8 cellular contexts compared by ENCODE assay signal in genomic region chr9:129665008-129665771, GRCh38. TPM values are rescaled to one million over a fixed set of nuclear protein-coding genes. Genes with fewer than 3 reads are reported as not detected.
DNase-seq lines count a peak whose midpoint lies in the region; ATAC-seq and TF ChIP-seq lines count a peak whose summit lies in the region.

Gene PRRX2 (plus strand): TSS chr9:129665647. CDS start chr9:129665868, 221 bp downstream.

- H2BK15ac ChIP-seq in IMR-90 (ENCODE audit: low read depth, low read length) = peak within 1 kb of the TSS; percentile 74; the same call in 1 of the 3 replicates

- no peaks in the 10 kb centered on the region for H3K9me3 ChIP-seq in A673 (ENCODE audit: low read depth, low read length, poor library complexity, severe bottlenecking)
- peaks cover 2% of the 10 kb centered on the region; the same call in 1 of the 2 replicates for H3K9me3 ChIP-seq in IMR-90 (ENCODE audit: control insufficient read depth, insufficient read depth, low read length)

- H3K27ac ChIP-seq in A673 (ENCODE audit: low read depth, low read length, poor library complexity, severe bottlenecking) (peak within 1 kb of the TSS; percentile 47), IMR-90 (ENCODE audit: insufficient read depth, low read length) (peak within 1 kb of the TSS; percentile 75)

- H2AFZ ChIP-seq in IMR-90 (replicated peaks; ENCODE audit: low read length, poor library complexity) = peak within 1 kb of the TSS; percentile 94

- peak within 1 kb of the TSS; percentile 92 for H2AK5ac ChIP-seq in IMR-90 (ENCODE audit: low read depth, low read length)

- DNase-seq in A673 (ENCODE audit: low spot score) = peak; percentile 88
- DNase-seq in IMR-90 = peak; percentile 43
- DNase-seq in activated naive CD8-positive, alpha-beta T cell treated with anti-CD3 and anti-CD28 coated beads, Interleukin-2, amount 10 ng/mL, durations not matched to agents 7 days and 5 days = peak; percentile 61
- DNase-seq in iPS-NIHi7 (ENCODE audit: extremely low spot score) = peak; percentile 68
- peak; percentile 11 to 15 for DNase-seq in stimulated activated CD8-positive, alpha-beta memory T cell treated with anti-CD3 and anti-CD28 coated beads, Interleukin-2, amount 100 ng/mL, for 1 hour (ENCODE audit: low read depth in 2 of 2)

- H3K4me2 ChIP-seq in IMR-90 (ENCODE audit: low read depth, low read length) = peak within 1 kb of the TSS; percentile 94

- H3K36me3 Mint-ChIP-seq in activated naive CD8-positive, alpha-beta T cell treated with anti-CD3 and anti-CD28 coated beads, Interleukin-2, amount 10 ng/mL, durations not matched to agents 7 days and 5 days = no peaks in the 10 kb centered on the region

- dilution Hi-C loops in IMR-90 (cut with HindIII; ENCODE audit: low sequenced_read_pairs, unreplicated experiment) = no loop called here

- H2AK9ac ChIP-seq in IMR-90 (replicated peaks; ENCODE audit: low read depth, low read length, poor library complexity) = peak within 1 kb of the TSS; percentile 44

- H3K4me1 ChIP-seq in A673 (ENCODE audit: insufficient read depth, low read length, poor library complexity, severe bottlenecking) = peaks cover 31% of the 10 kb centered on the region
- H3K4me1 ChIP-seq in IMR-90 (ENCODE audit: control insufficient read depth, insufficient read depth, low read length) = peaks cover 22% of the 10 kb centered on the region

- peak within 1 kb of the TSS; percentile 34 for H3K27ac Mint-ChIP-seq in activated naive CD8-positive, alpha-beta T cell treated with anti-CD3 and anti-CD28 coated beads, Interleukin-2, amount 10 ng/mL, durations not matched to agents 7 days and 5 days

- peak within 1 kb of the TSS; percentile 47 to 81; a peak in 2 of 4 replicates for H4K8ac ChIP-seq in IMR-90 (ENCODE audit: low read depth in 2 of 2, low read length in 2 of 2)

- CTCF ChIA-PET in A673 (lab: Charles Lee) = interaction anchor here (0.5 to 0.7 kb wide), 2 partner anchors 239 to 845 kb away, joined by 3 read pairs; no protein-coding TSS in a partner anchor
- CTCF ChIA-PET in IMR-90 (lab: Yijun Ruan, JAX) = no interaction called here

- H3K4me1 Mint-ChIP-seq in activated naive CD8-positive, alpha-beta T cell treated with anti-CD3 and anti-CD28 coated beads, Interleukin-2, amount 10 ng/mL, durations not matched to agents 7 days and 5 days = peaks cover 6% of the 10 kb centered on the region

- intact Hi-C loops in A673 (cut with micrococcal nuclease; ENCODE audit: unreplicated experiment) = no loop called here
- intact Hi-C loops in IMR-90 (cut with micrococcal nuclease) = loop anchor here (5.0 kb wide), 1 partner anchor 47 kb away; no protein-coding TSS in a partner anchor

- H3K4ac ChIP-seq in IMR-90 (ENCODE audit: low read depth, low read length) = peak within 1 kb of the TSS; percentile 93

- BruUV-seq in A673 (replicated peaks; lab: Mats Ljungman, UMichigan) = no TSS peak
- no TSS peak for BruUV-seq in IMR-90 (replicated peaks; lab: Mats Ljungman, UMichigan)

- H3K4me3 Mint-ChIP-seq in activated naive CD8-positive, alpha-beta T cell treated with anti-CD3 and anti-CD28 coated beads, Interleukin-2, amount 10 ng/mL, durations not matched to agents 7 days and 5 days = peak within 1 kb of the TSS; percentile 79

- H2BK120ac ChIP-seq in IMR-90 (ENCODE audit: low read depth, low read length) = peak within 1 kb of the TSS; percentile 72; the same call in 1 of the 2 replicates

- peak; percentile 52; the same call in 1 of the 2 replicates for TF ChIP-seq POLR2A in IMR-90 (IDR thresholded peaks at IDR 0.05; ENCODE audit: low read depth, low read length)

- H3K79me1 ChIP-seq in IMR-90 (ENCODE audit: low read depth in 1 of 2, low read length in 2 of 2) = peaks cover 9 to 31% of the 10 kb centered on the region in 2 experiments; a peak in 3 of 4 replicates

- H3K23ac ChIP-seq in IMR-90 (ENCODE audit: low read depth, low read length) = peak within 1 kb of the TSS; percentile 82

- H3K14ac ChIP-seq in IMR-90 (replicated peaks; ENCODE audit: low read depth, low read length) = 0 out of 2 replicates have a peak within 1 kb of the TSS, but pooled peaks have one; percentile 25

- H2BK5ac ChIP-seq in IMR-90 (ENCODE audit: low read depth, low read length, poor library complexity, severe bottlenecking) = peak within 1 kb of the TSS; percentile 22

- no peaks in the 10 kb centered on the region for H3K9me3 Mint-ChIP-seq in activated naive CD8-positive, alpha-beta T cell treated with anti-CD3 and anti-CD28 coated beads, Interleukin-2, amount 10 ng/mL, durations not matched to agents 7 days and 5 days

- no peak for TF ChIP-seq CTCF in A673 (conservative IDR thresholded peaks at IDR 0.05; ENCODE audit: low read depth, low read length)
- no peak for TF ChIP-seq CTCF in IMR-90 (conservative IDR thresholded peaks at IDR 0.05; ENCODE audit: low read depth, low read length)

- peak within 1 kb of the TSS; percentile 33; the same call in 1 of the 2 replicates for H2BK20ac ChIP-seq in IMR-90 (ENCODE audit: low read depth, low read length)

- H3K56ac ChIP-seq in IMR-90 (ENCODE audit: extremely low read depth, insufficient read depth, low read length) = peak within 1 kb of the TSS; percentile 67; the same call in 1 of the 2 replicates

- peaks cover 8% of the 10 kb centered on the region for H3K9me1 ChIP-seq in IMR-90 (ENCODE audit: insufficient read depth, low read length)

- peak within 1 kb of the TSS; percentile 69 for H4K5ac ChIP-seq in IMR-90 (ENCODE audit: low read depth, low read length)

- ATAC-seq in IMR-90 (ENCODE audit: low read depth) (peak; percentile 77), GM19328 (IDR thresholded peaks at IDR 0.05; ENCODE audit: unreplicated experiment) (no peak), GM21576 (IDR thresholded peaks at IDR 0.05; ENCODE audit: unreplicated experiment) (no peak), GM18861 (IDR thresholded peaks at IDR 0.05; ENCODE audit: unreplicated experiment) (no peak)
- ATAC-seq in activated naive CD8-positive, alpha-beta T cell treated with anti-CD3 and anti-CD28 coated beads, Interleukin-2, amount 10 ng/mL, durations not matched to agents 7 days and 5 days (ENCODE audit: low read depth) = peak; percentile 77

- no peaks in the 10 kb centered on the region for H3K36me3 ChIP-seq in A673 (ENCODE audit: insufficient read depth, low read length, poor library complexity, severe bottlenecking)
- H3K36me3 ChIP-seq in IMR-90 (ENCODE audit: control insufficient read depth, insufficient read depth, low read length) = peaks cover 3% of the 10 kb centered on the region

- H3K27me3 Mint-ChIP-seq in activated naive CD8-positive, alpha-beta T cell treated with anti-CD3 and anti-CD28 coated beads, Interleukin-2, amount 10 ng/mL, durations not matched to agents 7 days and 5 days = peaks cover 35% of the 10 kb centered on the region

- WGBS in IMR-90 (ENCODE audit: extremely low coverage in 2 of 2, insufficient read length in 1 of 2), 2 experiments = 0% methylated on average over 17 of the region's 60 CpGs; no CpG with 5 or more reads in 1 of the 2 experiments

- peaks cover 10% of the 10 kb centered on the region; the same call in 1 of the 2 replicates for H4K20me1 ChIP-seq in IMR-90 (ENCODE audit: insufficient read depth, low read length)

- peak within 1 kb of the TSS; percentile 97 for H3K9ac ChIP-seq in IMR-90 (ENCODE audit: low read depth, low read length)

- POLR2A ChIA-PET in A673 (lab: Charles Lee; ENCODE audit: low non-redundant PET) = no interaction called here
- POLR2A ChIA-PET in IMR-90 (lab: Charles Lee; ENCODE audit: unreplicated experiment) = no interaction called here
- POLR2A ChIA-PET in activated naive CD8-positive, alpha-beta T cell treated with anti-CD3 and anti-CD28 coated beads, Interleukin-2, amount 10 ng/mL, durations not matched to agents 7 days and 5 days (lab: Charles Lee) = no interaction called here

- no peak for TF ChIP-seq RAD21 in IMR-90 (IDR thresholded peaks at IDR 0.05; ENCODE audit: low read length)

- peak within 1 kb of the TSS; percentile 93 for H4K91ac ChIP-seq in IMR-90 (ENCODE audit: insufficient read depth, low read depth, low read length)

- peak within 1 kb of the TSS; percentile 86; the same call in 1 of the 2 replicates for H3K18ac ChIP-seq in IMR-90 (ENCODE audit: low read depth, low read length)

- no peaks in the 10 kb centered on the region for H3K27me3 ChIP-seq in A673 (replicated peaks; ENCODE audit: insufficient read depth, low read depth, low read length, poor library complexity)
- H3K27me3 ChIP-seq in IMR-90 (ENCODE audit: control insufficient read depth, insufficient read depth, low read length) = no peaks in the 10 kb centered on the region

- H3K4me3 ChIP-seq in A673 (ENCODE audit: low read depth, low read length, poor library complexity, severe bottlenecking) = peak within 1 kb of the TSS; percentile 54
- H3K4me3 ChIP-seq in IMR-90 (ENCODE audit: insufficient read depth, low read depth, low read length) = peak within 1 kb of the TSS; percentile 92

- in situ Hi-C loops in IMR-90 (cut with MboI; ENCODE audit: low sequenced_read_pairs) = no loop called here

TF ChIP-seq in IMR-90, 13 proteins besides CTCF, POLR2A, EP300 and RAD21:
- TF ChIP-seq MXI1 (IDR thresholded peaks at IDR 0.05; ENCODE audit: borderline replicate concordance, low read depth, low read length) = peak; percentile 78; the same call in 1 of the 2 replicates
- TF ChIP-seq MAZ (IDR thresholded peaks at IDR 0.05; ENCODE audit: borderline replicate concordance, low read depth, low read length) = peak; percentile 79; the same call in 1 of the 2 replicates
- TF ChIP-seq RFX5 (IDR thresholded peaks at IDR 0.05; ENCODE audit: low read depth, low read length) = no peak
- no peak for TF ChIP-seq FOS (IDR thresholded peaks at IDR 0.05; ENCODE audit: low read depth, low read length)
- TF ChIP-seq ELK1 (IDR thresholded peaks at IDR 0.05; ENCODE audit: borderline replicate concordance, low read depth, low read length) = no peak
- no peak for TF ChIP-seq RCOR1 (IDR thresholded peaks at IDR 0.05; ENCODE audit: insufficient replicate concordance, low read length)

RNA-seq across cellular contexts. Expression of gene PRRX2, which starts in this region (rescaled TPM):
- total RNA-seq in A673 (2021) = 12.7 and 16.6 TPM in 2 replicates
- total RNA-seq in IMR-90 (2012; rRNA removed) = 12.7 and 13.1 TPM in 2 replicates
- 35.5 and 45.9 TPM in 2 replicates for polyA plus RNA-seq in IMR-90 (2012; rRNA removed)
- 19.5 and 46.6 TPM in 2 replicates for polyA plus RNA-seq in IMR-90 (2012; cell fraction: cytosol; rRNA removed)
- polyA plus RNA-seq in IMR-90 (2012; cell fraction: nucleus; rRNA removed; ENCODE audit: low replicate concordance) = 10.2 and 29.0 TPM in 2 replicates
- total RNA-seq in activated naive CD8-positive, alpha-beta T cell treated with anti-CD3 and anti-CD28 coated beads, Interleukin-2, amount 10 ng/mL, durations not matched to agents 7 days and 5 days = not detected

Comparison
In these comparisons a context has a peak if more than half of its experiments do, and no peak if none do; other contexts are left out.
1. RNA of gene PRRX2 (total RNA-seq): 12.7 to 16.6 TPM in A673 and 12.7 to 13.1 TPM in IMR-90; not detected in activated naive CD8-positive, alpha-beta T cell treated with anti-CD3 and anti-CD28 coated beads, Interleukin-2, amount 10 ng/mL, durations not matched to agents 7 days and 5 days; every median in the first group is over 10 times any median in the second.
2. Peak in DNase-seq and ATAC-seq in activated naive CD8-positive, alpha-beta T cell treated with anti-CD3 and anti-CD28 coated beads, Interleukin-2, amount 10 ng/mL, durations not matched to agents 7 days and 5 days; RNA of the gene not detected or under 1 TPM.
3. DNase-seq: peak in every context shown above with its lines; median percentile 88 in A673; 68 in iPS-NIHi7; 61 in activated naive CD8-positive, alpha-beta T cell treated with anti-CD3 and anti-CD28 coated beads, Interleukin-2, amount 10 ng/mL, durations not matched to agents 7 days and 5 days; 43 in IMR-90; 13 in stimulated activated CD8-positive, alpha-beta memory T cell treated with anti-CD3 and anti-CD28 coated beads, Interleukin-2, amount 100 ng/mL, for 1 hour.